ENCODE assay signal across 14 cellular contexts in the genomic region with DNA sequence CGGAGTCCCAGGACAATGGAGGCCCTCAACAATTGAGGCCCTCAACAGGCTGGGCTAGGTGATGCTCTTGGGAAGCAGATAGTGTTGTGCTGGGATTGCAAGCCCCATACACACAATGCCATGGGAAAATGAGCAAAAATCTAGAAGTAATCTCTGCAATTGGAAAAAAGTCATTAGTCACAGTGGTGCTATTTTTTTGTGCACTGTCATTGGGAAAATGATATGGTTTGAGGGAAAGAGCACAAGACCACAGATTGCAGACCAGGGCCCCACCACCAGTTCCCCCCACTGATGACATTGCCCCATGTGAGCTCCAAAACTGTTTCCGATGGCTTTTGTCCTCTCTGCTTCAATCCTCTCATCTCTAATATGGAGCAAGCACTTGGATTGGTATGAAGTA. TPM values are rescaled to one million over a fixed set of nuclear protein-coding genes. Genes with fewer than 3 reads are reported as not detected.
DNase-seq lines count a peak whose midpoint lies in the region; ATAC-seq and TF ChIP-seq lines count a peak whose summit lies in the region.
"Had no signal": no experiment of that assay in that cellular context is flagged by ENCODE, and none has a peak within 500 bp of the region (broad histone marks: within the 10 kb centered on the region; RNA-seq: fewer than 3 reads in every experiment).

No MANE protein-coding gene starts in this region.

- intact Hi-C loops in ascending aorta (cut with DNase I): no loop called here

- no peak overlapping the region for H2AFZ ChIP-seq in DND-41 (ENCODE audit: low read depth, low read length)
- no peak overlapping the region for H2AFZ ChIP-seq in neural cell (ENCODE audit: low read depth, low read length)

- TF ChIP-seq CTCF in DND-41 (IDR thresholded peaks at IDR 0.05; ENCODE audit: borderline replicate concordance, extremely low read depth, low read length, poor library complexity, severe bottlenecking): no peak
- TF ChIP-seq CTCF in ascending aorta (IDR thresholded peaks at IDR 0.05): no peak
- no peak for TF ChIP-seq CTCF in neural cell (IDR thresholded peaks at IDR 0.05; ENCODE audit: poor library complexity, severe bottlenecking)

- no peak for TF ChIP-seq EP300 in neural cell (conservative IDR thresholded peaks at IDR 0.05; ENCODE audit: poor library complexity, severe bottlenecking)

- TF ChIP-seq RAD21 in neural cell (conservative IDR thresholded peaks at IDR 0.05): no peak

- H3K9ac ChIP-seq in DND-41 (ENCODE audit: low read depth, low read length) (no peak overlapping the region), neural cell (ENCODE audit: low read length) (no peak overlapping the region)

- H3F3A ChIP-seq in neural cell (ENCODE audit: insufficient read depth, low read length, poor library complexity, severe bottlenecking): no peaks in the 10 kb centered on the region

- DNase-seq in DND-41 (no peak), NOMO-1 treated with DMSO at 0.1 percent for 48 hours (lab: John Stamatoyannopoulos, UW; ENCODE audit: unreplicated experiment) (peak; percentile 55), ascending aorta (ENCODE audit: low spot score in 2 of 2) (no peak), NCI-H524 (lab: John Stamatoyannopoulos, UW) (no peak), activated gamma-delta T cell (lab: John Stamatoyannopoulos, UW) (no peak)
- no peak for DNase-seq in stimulated activated CD8-positive, alpha-beta memory T cell treated with anti-CD3 and anti-CD28 coated beads, Interleukin-4, amount 100 ng/mL, for 48 hours
- DNase-seq: activated effector memory CD4-positive, alpha-beta T cell treated with anti-CD3 and anti-CD28 coated beads, Interleukin-2, amount 50 U/mL, for 16 hours; Calu3; left lung; NCI-H748 treated with DMSO at 0.1 percent for 48 hours had no signal

- H3K79me2 ChIP-seq in DND-41 (ENCODE audit: insufficient read depth, low read length) (no peaks in the 10 kb centered on the region), neural cell (replicated peaks; ENCODE audit: insufficient read depth, low read length) (peaks cover 18% of the 10 kb centered on the region)

- H3K27me3 ChIP-seq in DND-41 (ENCODE audit: insufficient read depth, low read length, poor library complexity): no peaks in the 10 kb centered on the region
- H3K27me3 ChIP-seq in ascending aorta: no peaks in the 10 kb centered on the region
- no peaks in the 10 kb centered on the region for H3K27me3 ChIP-seq in neural cell (ENCODE audit: insufficient read depth, low read depth, low read length)
- H3K27me3 ChIP-seq: left lung, tibial nerve had no signal

- ATAC-seq in DND-41 (ENCODE audit: insufficient read depth, low read depth): no peak
- ATAC-seq in GM21447 (IDR thresholded peaks at IDR 0.05; ENCODE audit: unreplicated experiment): no peak
- ATAC-seq: HCT116, left lung had no signal

- H3K27ac ChIP-seq in DND-41 (ENCODE audit: low read length) (no peak overlapping the region), ascending aorta (peak overlapping the region; percentile 95 to 97), neural cell (ENCODE audit: low read length) (no peak overlapping the region)
- H3K27ac ChIP-seq: left lung had no signal

- H3K4me2 ChIP-seq in DND-41 (ENCODE audit: insufficient read depth, low read length): peak overlapping the region; percentile 75
- peak overlapping the region; percentile 73 for H3K4me2 ChIP-seq in neural cell (ENCODE audit: low read length)

- peaks cover 40% of the 10 kb centered on the region for H3K4me1 ChIP-seq in DND-41 (ENCODE audit: insufficient read depth, low read length)
- H3K4me1 ChIP-seq in ascending aorta: peaks cover 9 to 15% of the 10 kb centered on the region in 2 donors

- H3K4me3 ChIP-seq in DND-41 (ENCODE audit: low read depth in 1 of 2, low read length in 2 of 2): no peak overlapping the region
- H3K4me3 ChIP-seq in ascending aorta: no peak overlapping the region
- H3K4me3 ChIP-seq in neural cell (ENCODE audit: low read length): peak overlapping the region; percentile 91

- H3K9me3 ChIP-seq in DND-41 (ENCODE audit: insufficient read depth, low read length, severe bottlenecking) (no peaks in the 10 kb centered on the region), ascending aorta (no peaks in the 10 kb centered on the region), neural cell (ENCODE audit: low read length) (no peaks in the 10 kb centered on the region)
- H3K9me3 ChIP-seq: left lung, tibial nerve had no signal

- H3K9me2 ChIP-seq in neural cell (ENCODE audit: insufficient read depth, low read length): no peaks in the 10 kb centered on the region

- H4K20me1 ChIP-seq in DND-41 (ENCODE audit: insufficient read depth, low read length): peaks cover 8% of the 10 kb centered on the region; the same call in 1 of the 2 replicates
- H4K20me1 ChIP-seq in neural cell (ENCODE audit: insufficient read depth): no peaks in the 10 kb centered on the region

- H3K36me3 ChIP-seq in DND-41 (ENCODE audit: insufficient read depth, low read length) (no peaks in the 10 kb centered on the region), ascending aorta (peaks cover 10 to 22% of the 10 kb centered on the region in 2 donors), neural cell (ENCODE audit: insufficient read depth, low read length) (no peaks in the 10 kb centered on the region)

TF ChIP-seq in neural cell, 6 proteins besides CTCF, POLR2A, EP300 and RAD21:
- TF ChIP-seq MXI1 (conservative IDR thresholded peaks at IDR 0.05; ENCODE audit: poor library complexity, severe bottlenecking) (no peak), POLR2AphosphoS5 (IDR thresholded peaks at IDR 0.05) (no peak), TAF1 (IDR thresholded peaks at IDR 0.05; ENCODE audit: low read depth) (no peak), EZH2 (IDR thresholded peaks at IDR 0.05; ENCODE audit: borderline replicate concordance, insufficient read depth, low read length, poor library complexity, severe bottlenecking) (no peak), SMC3 (conservative IDR thresholded peaks at IDR 0.05; ENCODE audit: poor library complexity) (no peak), REST (IDR thresholded peaks at IDR 0.05; ENCODE audit: borderline replicate concordance) (no peak)

RNA-seq across cellular contexts. Expression of gene KCTD7, which starts 1.8 kb away (rescaled TPM):
- total RNA-seq in ascending aorta: 12.5 TPM
- 79.4 and 89.4 TPM in 2 replicates for polyA plus RNA-seq in neural cell
- polyA minus RNA-seq in neural cell: 53.3 and 62.5 TPM in 2 replicates

Comparison
In these comparisons a context has a peak if more than half of its experiments do, and no peak if none do; other contexts are left out.
1. H3K27ac ChIP-seq: peak in ascending aorta (2 of 2); none in DND-41 (single experiment) and neural cell (single experiment).